ENCODE assay signal across 24 cellular contexts in the genomic region with DNA sequence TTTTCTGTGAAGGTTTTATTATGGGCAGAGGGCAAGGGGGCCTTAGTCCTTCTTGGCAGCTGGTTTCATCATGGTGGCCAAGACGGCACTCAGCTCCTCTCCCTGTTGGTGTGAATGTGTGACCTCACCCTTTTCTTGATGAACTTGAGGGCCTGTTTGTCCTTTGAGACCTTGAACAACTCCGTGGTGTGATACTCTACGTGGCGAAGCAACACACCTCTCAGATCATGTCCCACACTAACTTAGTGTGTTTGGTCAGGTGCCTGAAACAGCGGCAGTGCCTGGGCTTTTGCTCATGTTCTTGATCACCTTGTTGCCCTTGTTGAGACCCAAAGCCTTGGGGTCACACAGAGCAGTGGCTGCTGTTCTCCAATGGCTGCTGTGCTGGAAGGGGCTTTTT. TPM values are rescaled to one million over a fixed set of nuclear protein-coding genes. Genes with fewer than 3 reads are reported as not detected.
A peak's percentile ranks its signal among the peaks of the same experiment; 100 is the strongest.
DNase-seq lines count a peak whose midpoint lies in the region; ATAC-seq, FAIRE-seq and TF ChIP-seq lines count a peak whose summit lies in the region.
"Had no signal": no experiment of that assay in that cellular context is flagged by ENCODE, and none has a peak within 500 bp of the region (broad histone marks: within the 10 kb centered on the region; RNA-seq: fewer than 3 reads in every experiment).

No MANE protein-coding gene starts in this region.

- H3K4me2 ChIP-seq in H1 (ENCODE audit: insufficient read depth in 1 of 2, low read depth in 2 of 2, low read length in 2 of 2): no peak overlapping the region
- 0 out of 2 replicates have a peak overlapping the region, but pooled peaks have one; percentile 23 for H3K4me2 ChIP-seq in HepG2 (ENCODE audit: low read depth, low read length)

- no peak overlapping the region for H3K27ac ChIP-seq in H1 (ENCODE audit: low read depth, low read length)
- no peak overlapping the region for H3K27ac ChIP-seq in HepG2 (ENCODE audit: extremely low read length, insufficient read depth, low read length)
- H3K27ac ChIP-seq in spleen: no peak overlapping the region
- no peak overlapping the region for H3K27ac ChIP-seq in body of pancreas
- H3K27ac ChIP-seq: HL-60 had no signal

- peak overlapping the region; percentile 4; the same call in 1 of the 2 replicates for H3K18ac ChIP-seq in H1 (ENCODE audit: extremely low read depth, low read length)

- H3K14ac ChIP-seq in H1 (ENCODE audit: insufficient read length): no peak overlapping the region

- peaks cover 8% of the 10 kb centered on the region for H3K4me1 Mint-ChIP-seq in activated CD8-positive, alpha-beta T cell treated with anti-CD3 and anti-CD28 coated beads for 36 hours (ENCODE audit: low read depth)
- H3K4me1 Mint-ChIP-seq: CD8-positive, alpha-beta memory T cell had no signal

- H3K36me3 Mint-ChIP-seq in activated CD8-positive, alpha-beta T cell treated with anti-CD3 and anti-CD28 coated beads for 36 hours (ENCODE audit: low read depth): peaks cover 2% of the 10 kb centered on the region
- H3K36me3 Mint-ChIP-seq: CD4-positive, CD25-positive, alpha-beta regulatory T cell had no signal

- peaks cover 14% of the 10 kb centered on the region for H3K9me3 Mint-ChIP-seq in activated CD8-positive, alpha-beta T cell treated with anti-CD3 and anti-CD28 coated beads for 36 hours

- no TSS peak for BruUV-seq in HepG2 (replicated peaks; lab: Mats Ljungman, UMichigan)

- H4K20me1 ChIP-seq in H1 (replicated peaks in 1 of 2; ENCODE audit: control insufficient read depth in 1 of 2, insufficient read depth in 2 of 2, low read length in 2 of 2) (peaks cover 12 to 19% of the 10 kb centered on the region in 2 experiments), HepG2 (ENCODE audit: insufficient read depth, low read length) (no peaks in the 10 kb centered on the region)

- ATAC-seq in HepG2 (no peak), body of pancreas (no peak)
- ATAC-seq in activated CD8-positive, alpha-beta T cell treated with anti-CD3 and anti-CD28 coated beads for 36 hours: no peak
- ATAC-seq: GM12878 had no signal

- FAIRE-seq in H1 (lab: Jason Lieb, UNC) (peak; percentile 69), HepG2 (lab: Jason Lieb, UNC) (no peak)
- FAIRE-seq: A204.1, GM12878 had no signal

- TF ChIP-seq RAD21 in H1 (IDR thresholded peaks at IDR 0.05 in 1 of 2, conservative IDR thresholded peaks at IDR 0.05 in 1 of 2; ENCODE audit: low read depth in 2 of 2, low read length in 2 of 2) (no peak), HepG2 (CRISPR knock-in tag; IDR thresholded peaks at IDR 0.05) (no peak)

- TF ChIP-seq EP300 in H1 (IDR thresholded peaks at IDR 0.05; ENCODE audit: borderline replicate concordance in 1 of 2, low read depth in 2 of 2, low read length in 2 of 2): no peak
- no peak for TF ChIP-seq EP300 in HepG2 (IDR thresholded peaks at IDR 0.05; ENCODE audit: low read depth in 2 of 2, low read length in 2 of 2)
- no peak for TF ChIP-seq EP300 in HepG2 (CRISPR knock-in tag; IDR thresholded peaks at IDR 0.05; ENCODE audit: borderline replicate concordance)

- no peak overlapping the region for H3K4me3 Mint-ChIP-seq in activated CD8-positive, alpha-beta T cell treated with anti-CD3 and anti-CD28 coated beads for 36 hours
- H3K4me3 Mint-ChIP-seq: CD4-positive, CD25-positive, alpha-beta regulatory T cell; CD8-positive, alpha-beta memory T cell had no signal

- H3K9ac ChIP-seq in H1 (replicated peaks in 1 of 4; ENCODE audit: extremely low read depth in 1 of 4, low read depth in 3 of 4, low read length in 3 of 4) (no peak overlapping the region), HepG2 (ENCODE audit: insufficient read depth, low read depth, low read length) (no peak overlapping the region)

- peaks cover 0 to 9% of the 10 kb centered on the region in 2 experiments; a peak in 1 of 4 replicates for H3K9me3 ChIP-seq in H1 (ENCODE audit: insufficient read depth in 2 of 2, low read depth in 1 of 2, low read length in 1 of 2)
- peaks cover 16% of the 10 kb centered on the region; the same call in 1 of the 2 replicates for H3K9me3 ChIP-seq in HepG2 (ENCODE audit: low read length)
- H3K9me3 ChIP-seq in spleen: peaks cover 0 to 33% (median 18%) of the 10 kb centered on the region in 8 donors
- H3K9me3 ChIP-seq in body of pancreas: no peaks in the 10 kb centered on the region
- H3K9me3 ChIP-seq: BE2C had no signal

- H2BK20ac ChIP-seq in H1 (ENCODE audit: low read length): no peak overlapping the region

- no peak overlapping the region for H3K56ac ChIP-seq in H1 (replicated peaks; ENCODE audit: insufficient read length, low read depth, low read length)

- no peak overlapping the region for H3K23ac ChIP-seq in H1 (ENCODE audit: insufficient read length)

- DNase-seq in H1 (ENCODE audit: low read depth in 1 of 2, low spot score in 2 of 2): no peak
- DNase-seq in HepG2 (ENCODE audit: low spot score): no peak
- DNase-seq in spleen: peak; percentile 34
- no peak for DNase-seq in putamen (ENCODE audit: low spot score)
- DNase-seq in body of pancreas: no peak
- no peak for DNase-seq in activated CD8-positive, alpha-beta T cell treated with anti-CD3 and anti-CD28 coated beads for 36 hours
- DNase-seq: ACHN; BE2C; C1 segment of cervical spinal cord; CD4-positive, CD25-positive, alpha-beta regulatory T cell; CD8-positive, alpha-beta memory T cell; COR-L47; DMS 273 treated with DMSO at 0.1 percent for 48 hours; DMS53; DND-41; EL; IMR-90 had no signal

- H4K8ac ChIP-seq in H1 (ENCODE audit: extremely low read depth, insufficient read depth, low read length): no peak overlapping the region

- intact Hi-C loops in HepG2 (cut with micrococcal nuclease; ENCODE audit: unreplicated experiment): no loop called here
- intact Hi-C loops in spleen (cut with DNase I; ENCODE audit: low total_unique reads): no loop called here
- intact Hi-C loops in body of pancreas (cut with DNase I): no loop called here
- intact Hi-C loops in activated CD8-positive, alpha-beta T cell treated with anti-CD3 and anti-CD28 coated beads for 36 hours (cut with micrococcal nuclease): no loop called here

- H3K36me3 ChIP-seq in H1 (ENCODE audit: control insufficient read depth in 2 of 4, insufficient read depth in 4 of 4, low read length in 3 of 4) (peaks cover 32 to 91% (median 69%) of the 10 kb centered on the region in 4 experiments), HepG2 (replicated peaks in 1 of 2; ENCODE audit: control insufficient read depth in 1 of 2, insufficient read depth in 2 of 2, low read length in 2 of 2) (no peaks in the 10 kb centered on the region), spleen (peaks cover 0 to 4% (median 0%) of the 10 kb centered on the region in 6 donors), body of pancreas (replicated peaks in 1 of 2; ENCODE audit: insufficient read depth in 1 of 2, low read depth in 2 of 2) (no peaks in the 10 kb centered on the region)
- H3K36me3 ChIP-seq: BE2C, HAP-1 had no signal

- in situ Hi-C loops in HepG2 (cut with HindIII; ENCODE audit: extremely low pct_ligation_motif_present, low pct_unique_long_range_greater_than_20kb): no loop called here

- H3K23me2 ChIP-seq in H1 (ENCODE audit: low read depth, low read length): no peaks in the 10 kb centered on the region

- 91% methylated on average over 5 of the region's 5 CpGs; no CpG with 5 or more reads in 1 of the 2 experiments for WGBS in H1 (ENCODE audit: extremely low coverage in 1 of 2, insufficient coverage in 1 of 2, insufficient read length in 1 of 2, insufficient replicate concordance in 2 of 2, low coverage in 1 of 2, low lambda C conversion rate in 2 of 2, missing lambda C conversion rate in 1 of 2), 2 experiments
- 12% methylated on average over 2 of the region's 5 CpGs for WGBS in HepG2 (ENCODE audit: low lambda C conversion rate)
- WGBS in spleen, 5 donors: 89 to 100% (median 94%) methylated on average over 5 of the region's 5 CpGs
- WGBS in body of pancreas, 2 donors: 83 to 90% methylated on average over 5 of the region's 5 CpGs

- no peak overlapping the region for H2BK120ac ChIP-seq in H1 (replicated peaks; ENCODE audit: low read depth, low read length)

- no peak overlapping the region for H4K91ac ChIP-seq in H1 (replicated peaks; ENCODE audit: insufficient read length, low read length)

- no peak overlapping the region for H4K5ac ChIP-seq in H1 (ENCODE audit: insufficient read length, low read depth, low read length)

- TF ChIP-seq CTCF in H1 (IDR thresholded peaks at IDR 0.05; ENCODE audit: control extremely low read depth in 1 of 3, insufficient read depth in 1 of 3, low read depth in 1 of 3, low read length in 3 of 3) (no peak), HepG2 (CRISPR knock-in tag; IDR thresholded peaks at IDR 0.05) (no peak), spleen (IDR thresholded peaks at IDR 0.05 in 8 of 11, conservative IDR thresholded peaks at IDR 0.05 in 3 of 11) (no peak), body of pancreas (IDR thresholded peaks at IDR 0.05) (no peak)
- TF ChIP-seq CTCF in activated CD8-positive, alpha-beta T cell treated with anti-CD3 and anti-CD28 coated beads for 36 hours (IDR thresholded peaks at IDR 0.05): no peak

- TF ChIP-seq POLR2A in H1 (IDR thresholded peaks at IDR 0.05; ENCODE audit: control extremely low read depth in 1 of 2, low read depth in 2 of 2, low read length in 2 of 2) (peak in 1 of 2 experiments; percentile 67; a peak in 1 of 3 replicates), HepG2 (IDR thresholded peaks at IDR 0.05; ENCODE audit: insufficient read depth in 1 of 2, low read depth in 2 of 2, low read length in 2 of 2) (no peak), spleen (IDR thresholded peaks at IDR 0.05) (no peak), body of pancreas (IDR thresholded peaks at IDR 0.05) (no peak)

- H3K27ac Mint-ChIP-seq in activated CD8-positive, alpha-beta T cell treated with anti-CD3 and anti-CD28 coated beads for 36 hours: no peak overlapping the region
- H3K27ac Mint-ChIP-seq: CD4-positive, CD25-positive, alpha-beta regulatory T cell; CD8-positive, alpha-beta memory T cell had no signal

- CTCF ChIA-PET in H1 (lab: Charles Lee; ENCODE audit: partially characterized antibody): interaction anchor here (1.1 to 8.4 kb wide), 2 partner anchors 33 to 197 kb away, joined by 3 to 69 read pairs; no protein-coding TSS in a partner anchor
- CTCF ChIA-PET in HepG2 (lab: Yijun Ruan, JAX; ENCODE audit: low intra/inter-chr PET ratio, low total read pairs): no interaction called here
- CTCF ChIA-PET in activated CD8-positive, alpha-beta T cell treated with anti-CD3 and anti-CD28 coated beads for 36 hours (lab: Charles Lee): no interaction called here

- H3K79me2 ChIP-seq in H1 (ENCODE audit: control insufficient read depth in 1 of 2, insufficient read depth in 2 of 2, low read length in 2 of 2): peaks cover 0 to 55% of the 10 kb centered on the region in 2 experiments; a peak in 2 of 4 replicates
- H3K79me2 ChIP-seq in HepG2 (ENCODE audit: insufficient read depth, low read length): no peaks in the 10 kb centered on the region

- H3K27me3 Mint-ChIP-seq in activated CD8-positive, alpha-beta T cell treated with anti-CD3 and anti-CD28 coated beads for 36 hours: peaks cover 4% of the 10 kb centered on the region

- peak overlapping the region; percentile 27; the same call in 1 of the 2 replicates for H2BK12ac ChIP-seq in H1 (ENCODE audit: low read depth, low read length)

- H3K79me1 ChIP-seq in H1 (ENCODE audit: low read depth, low read length): peaks cover 3% of the 10 kb centered on the region; the same call in 1 of the 2 replicates

- H3K4me1 ChIP-seq in H1 (replicated peaks in 1 of 4; ENCODE audit: control insufficient read depth in 3 of 4, insufficient read depth in 4 of 4, low read length in 3 of 4) (peaks cover 0 to 5% (median 0%) of the 10 kb centered on the region in 4 experiments; a peak in 1 of 7 replicates), HepG2 (ENCODE audit: insufficient read depth, low read length) (no peaks in the 10 kb centered on the region), spleen (no peaks in the 10 kb centered on the region), body of pancreas (no peaks in the 10 kb centered on the region)
- H3K4me1 ChIP-seq: BE2C, HAP-1 had no signal

- POLR2A ChIA-PET in H1 (lab: Charles Lee; ENCODE audit: partially characterized antibody) (interaction anchor here (0.8 to 26.8 kb wide), 12 partner anchors 13 to 227 kb away, joined by 3 to 1232 read pairs (median 6); a partner anchor contains a TSS), HepG2 (lab: Yijun Ruan, JAX) (no interaction called here)
- POLR2A ChIA-PET in activated CD8-positive, alpha-beta T cell treated with anti-CD3 and anti-CD28 coated beads for 36 hours (lab: Charles Lee): no interaction called here

- no peak overlapping the region for H3K4ac ChIP-seq in H1 (replicated peaks; ENCODE audit: insufficient read length, low read depth, low read length)

- H2AK5ac ChIP-seq in H1 (ENCODE audit: low read depth, low read length): no peak overlapping the region; the same call in 1 of the 2 replicates

- H3K4me3 ChIP-seq in H1 (ENCODE audit: extremely low read depth in 1 of 4, insufficient read depth in 2 of 4, low read depth in 3 of 4, low read length in 4 of 4) (no peak overlapping the region), HepG2 (replicated peaks in 1 of 3; ENCODE audit: insufficient read depth in 1 of 3, low read depth in 2 of 3, low read length in 3 of 3) (no peak overlapping the region), spleen (no peak overlapping the region), body of pancreas (no peak overlapping the region)
- H3K4me3 ChIP-seq: GM12878, HAP-1 had no signal

- 0 out of 2 replicates have a peak overlapping the region, but pooled peaks have one; percentile 44 for H2BK5ac ChIP-seq in H1 (ENCODE audit: low read depth, low read length)

- H2BK15ac ChIP-seq in H1 (ENCODE audit: low read length): no peak overlapping the region

- H2AFZ ChIP-seq in H1 (ENCODE audit: low read length) (no peak overlapping the region), HepG2 (ENCODE audit: low read length) (no peak overlapping the region)

- H3K27me3 ChIP-seq in H1 (replicated peaks in 1 of 4; ENCODE audit: control insufficient read depth in 3 of 4, extremely low read depth in 1 of 4, insufficient read depth in 3 of 4, low read length in 3 of 4) (no peaks in the 10 kb centered on the region), HepG2 (ENCODE audit: control insufficient read depth in 1 of 2, insufficient read depth in 2 of 2, low read length in 2 of 2) (no peaks in the 10 kb centered on the region; a peak in 1 of 5 replicates), spleen (replicated peaks in 1 of 7) (no peaks in the 10 kb centered on the region), body of pancreas (no peaks in the 10 kb centered on the region)
- H3K27me3 ChIP-seq: BE2C had no signal

RNA-seq across cellular contexts. Expression of a gene that starts 13.4 kb away (rescaled TPM):
- total RNA-seq in H1 (2021; fragmentation: NEBNext Ultra II Directional; extraction: Animal tissue kit (Norgen Biotek cat#: 25700)): 425 and 441 TPM in 2 replicates
- 20.8 and 35.3 TPM in 2 replicates for polyA plus RNA-seq in H1 (2011; rRNA removed)
- 102 TPM for polyA plus RNA-seq in H1 (2011; cell fraction: cytosol; rRNA removed)
- 28.5 TPM for polyA plus RNA-seq in H1 (2011; cell fraction: nucleus; rRNA removed)
- 165 to 378 TPM (median 196 TPM) in 4 replicates for polyA plus RNA-seq in H1 (2012, experiment 1 of 2)
- polyA plus RNA-seq in H1 (2012, experiment 2 of 2): 19.6 TPM
- polyA plus RNA-seq in H1 (2013, experiment 1 of 2): 521 TPM
- polyA plus RNA-seq in H1 (2013, experiment 2 of 2): 516 TPM
- 32.9 and 39.8 TPM in 2 replicates for polyA minus RNA-seq in H1 (2011; rRNA and poly(A)+ RNA removed)
- 55.6 TPM for polyA minus RNA-seq in H1 (2011; cell fraction: cytosol; rRNA and poly(A)+ RNA removed)
- 94.0 TPM for polyA minus RNA-seq in H1 (2011; cell fraction: nucleus; rRNA and poly(A)+ RNA removed)
- not detected in 2 replicates for total RNA-seq in HepG2 (2016; rRNA removed; fragmentation: Illumina TruSeq; extraction: Trizol)
- total RNA-seq in HepG2 (2016; cell fraction: cytosol; rRNA removed; fragmentation: Illumina TruSeq; extraction: Trizol; ENCODE audit: low read depth): not detected in 2 replicates
- total RNA-seq in HepG2 (2016; cell fraction: insoluble cytoplasmic fraction; rRNA removed; fragmentation: Illumina TruSeq; extraction: Trizol): not detected in 2 replicates
- total RNA-seq in HepG2 (2016; cell fraction: membrane; rRNA removed; fragmentation: Illumina TruSeq; extraction: Trizol): not detected in 2 replicates
- not detected in 2 replicates for total RNA-seq in HepG2 (2016; cell fraction: nucleus; rRNA removed; fragmentation: Illumina TruSeq; extraction: Trizol)
- polyA plus RNA-seq in HepG2 (2011; rRNA removed): not detected in 2 replicates
- polyA plus RNA-seq in HepG2 (2011; cell fraction: cytosol; rRNA removed): not detected in 2 replicates
- 0.03 TPM in 1 of 2 replicates, not detected in the other for polyA plus RNA-seq in HepG2 (2011; cell fraction: nucleus; rRNA removed)
- not detected in 2 replicates for polyA plus RNA-seq in HepG2 (2012)
- not detected in 2 replicates for polyA plus RNA-seq in HepG2 (2016; cell fraction: cytosol; fragmentation: Illumina TruSeq; extraction: Trizol; ENCODE audit: low read depth)
- polyA plus RNA-seq in HepG2 (2016; cell fraction: insoluble cytoplasmic fraction; fragmentation: Illumina TruSeq; extraction: Trizol; ENCODE audit: low read depth): not detected in 2 replicates
- not detected in 2 replicates for polyA plus RNA-seq in HepG2 (2016; cell fraction: membrane; fragmentation: Illumina TruSeq; extraction: Trizol; ENCODE audit: low read depth)
- not detected in 2 replicates for polyA plus RNA-seq in HepG2 (2016; cell fraction: nucleus; fragmentation: Illumina TruSeq; extraction: Trizol; ENCODE audit: insufficient read depth, low read depth)
- not detected in 2 replicates for polyA minus RNA-seq in HepG2 (2011; rRNA and poly(A)+ RNA removed; ENCODE audit: low replicate concordance)
- not detected in 2 replicates for polyA minus RNA-seq in HepG2 (2011; cell fraction: cytosol; rRNA and poly(A)+ RNA removed)
- not detected in 2 replicates for polyA minus RNA-seq in HepG2 (2011; cell fraction: nucleus; rRNA and poly(A)+ RNA removed)
- 1 to 10 TPM in 6 of 7 donors, under 1 TPM in 1; 0.72 to 3.5 (median 1.6) TPM for total RNA-seq in spleen
- polyA plus RNA-seq in spleen: 1 to 10 TPM in 1 of 3 donors, under 1 TPM in 2; 0.93 to 1.1 (median 0.98) TPM
- total RNA-seq in body of pancreas: under 1 TPM in 1 of 2 donors, not detected in 1; 0.52 TPM
- total RNA-seq in activated CD8-positive, alpha-beta T cell treated with anti-CD3 and anti-CD28 coated beads for 36 hours: not detected
- total RNA-seq: CD4-positive, CD25-positive, alpha-beta regulatory T cell; CD8-positive, alpha-beta memory T cell; G401; H4; HT1080; IMR-90 had no signal
- polyA plus RNA-seq: CD4-positive, CD25-positive, alpha-beta regulatory T cell; CD8-positive, alpha-beta memory T cell; IMR-90 had no signal

Comparison
In these comparisons a context has a peak if more than half of its experiments do, and no peak if none do; other contexts are left out.
1. RNA of a gene that starts 13.4 kb away (total RNA-seq): 425 to 441 TPM in H1; 0.72 to 3.5 TPM in spleen, 0.52 TPM in body of pancreas, not detected in activated CD8-positive, alpha-beta T cell treated with anti-CD3 and anti-CD28 coated beads for 36 hours and not detected in HepG2; every median in the first group is over 10 times any median in the second.